Comparison of ENCODE assay signal across 8 cellular contexts in the genomic region with DNA sequence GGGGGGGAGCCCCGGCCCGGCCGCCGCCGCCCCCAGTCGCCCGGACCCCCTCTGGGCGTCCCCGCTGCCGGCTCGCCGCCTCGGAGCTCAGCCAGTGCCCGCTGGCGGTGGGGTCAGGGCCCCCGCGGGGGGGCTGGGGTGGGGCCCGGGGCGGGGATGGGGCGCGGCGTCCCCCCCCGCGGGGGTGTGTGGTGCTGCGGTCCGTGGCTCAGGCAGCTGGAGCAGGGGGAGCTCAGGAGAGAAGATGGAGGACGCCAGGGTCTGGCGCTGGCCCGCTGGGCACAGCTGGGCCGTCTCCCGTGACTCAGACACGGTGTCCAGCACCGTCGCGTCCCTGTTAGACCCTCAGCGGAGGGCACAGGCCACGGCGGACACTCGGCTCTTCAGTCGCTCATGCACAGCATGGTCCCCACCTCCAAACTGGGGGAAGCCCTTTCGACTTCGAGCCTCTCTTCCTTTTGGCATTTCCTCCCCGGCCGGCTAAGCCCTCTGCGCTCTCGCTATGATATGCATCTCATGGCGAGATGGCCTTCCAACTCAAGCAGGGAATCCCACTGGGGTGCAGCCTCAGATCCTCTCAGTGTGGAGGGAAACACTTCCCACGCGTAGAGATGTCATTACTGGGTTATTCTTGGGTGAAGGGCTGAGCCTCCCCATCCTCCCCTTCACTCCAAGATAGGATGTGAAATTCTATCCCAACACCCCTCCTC. TPM values are rescaled to one million over a fixed set of nuclear protein-coding genes. Genes with fewer than 3 reads are reported as not detected.
DNase-seq lines count a peak whose midpoint lies in the region; ATAC-seq, FAIRE-seq and TF ChIP-seq lines count a peak whose summit lies in the region.

No MANE protein-coding gene starts in this region.

- H3K9me1 ChIP-seq in endothelial cell of umbilical vein (replicated peaks; ENCODE audit: control insufficient read depth, extremely low read depth, insufficient read depth, low read length), result no peaks in the 10 kb centered on the region

- H3K27ac ChIP-seq in endothelial cell of umbilical vein (ENCODE audit: insufficient read depth, low read depth, low read length) (peak overlapping the region; percentile 49), mesodermal cell (ENCODE audit: low read depth, low read length, severe bottlenecking) (peak overlapping the region; percentile 95)

- CTCF ChIA-PET in endothelial cell of umbilical vein (lab: Charles Lee), result interaction anchor here (1.0 to 15.8 kb wide), 4 partner anchors 11 to 132 kb away, joined by 3 to 584 read pairs (median 20); a partner anchor contains a TSS

- DNase-seq in AG10803 (ENCODE audit: low read depth) (peak; percentile 69), NCI-H2227 treated with DMSO at 0.1 percent for 48 hours (lab: John Stamatoyannopoulos, UW) (peak; percentile 55), endothelial cell of umbilical vein (ENCODE audit: low read depth, low spot score) (peak; percentile 69)
- peak; percentile 56 to 72 for DNase-seq in activated CD4-positive, alpha-beta T cell treated with anti-CD3 and anti-CD28 coated beads for 4 hours
- peak; percentile 72 for DNase-seq in stimulated activated naive CD4-positive, alpha-beta T cell treated with Interleukin-2 at 50 U/mL for 16 hours (lab: John Stamatoyannopoulos, UW)

- no peaks in the 10 kb centered on the region for H4K20me1 ChIP-seq in endothelial cell of umbilical vein (replicated peaks; ENCODE audit: control insufficient read depth, extremely low read depth, insufficient read depth, low read length)

- 2 to 4% methylated on average over 19 to 34 of the region's 49 CpGs for WGBS in mesodermal cell (ENCODE audit: insufficient coverage in 2 of 2), 2 experiments

- peak; percentile 86 for TF ChIP-seq POLR2A in endothelial cell of umbilical vein (IDR thresholded peaks at IDR 0.05; ENCODE audit: low read depth, low read length)

- FAIRE-seq in endothelial cell of umbilical vein (lab: Jason Lieb, UNC), result no peak

- H3K4me1 ChIP-seq in endothelial cell of umbilical vein (ENCODE audit: control insufficient read depth, extremely low read depth, insufficient read depth, low read length), result peaks cover 50% of the 10 kb centered on the region
- H3K4me1 ChIP-seq in mesodermal cell (ENCODE audit: control insufficient read depth, insufficient read depth, low read length, poor library complexity, severe bottlenecking), result peaks cover 53% of the 10 kb centered on the region

- no peak for TF ChIP-seq CTCF in AG10803 (conservative IDR thresholded peaks at IDR 0.05; ENCODE audit: low read length)
- TF ChIP-seq CTCF in endothelial cell of umbilical vein (IDR thresholded peaks at IDR 0.05; ENCODE audit: extremely low read depth in 1 of 2, insufficient read depth in 1 of 2, low read depth in 1 of 2, low read length in 2 of 2), result no peak

- H2AFZ ChIP-seq in endothelial cell of umbilical vein (ENCODE audit: low read depth, low read length), result peak overlapping the region; percentile 55

- H3K9me3 ChIP-seq in endothelial cell of umbilical vein (replicated peaks; ENCODE audit: control insufficient read depth, insufficient read depth, low read length), result no peaks in the 10 kb centered on the region
- no peaks in the 10 kb centered on the region for H3K9me3 ChIP-seq in mesodermal cell (ENCODE audit: control insufficient read depth, low read length)

- no peaks in the 10 kb centered on the region for H3K27me3 ChIP-seq in endothelial cell of umbilical vein (ENCODE audit: control insufficient read depth in 2 of 2, insufficient read depth in 2 of 2, low read length in 2 of 2)

- ATAC-seq in GM18858 (IDR thresholded peaks at IDR 0.05; ENCODE audit: unreplicated experiment) (peak; percentile 56), HG03025 (IDR thresholded peaks at IDR 0.05; ENCODE audit: low FRiP score, unreplicated experiment) (peak; percentile 69)

- BruUV-seq in endothelial cell of umbilical vein (replicated peaks; lab: Mats Ljungman, UMichigan), result TSS peak; percentile 26

- H3K4me2 ChIP-seq in endothelial cell of umbilical vein (ENCODE audit: insufficient read depth, low read length), result peak overlapping the region; percentile 38

- POLR2A ChIA-PET in endothelial cell of umbilical vein (lab: Charles Lee), result interaction anchor here (1.0 to 2.9 kb wide), 3 partner anchors 18 to 114 kb away, joined by 4 to 13 read pairs (median 4); a partner anchor contains a TSS

- no peaks in the 10 kb centered on the region for H3K36me3 ChIP-seq in endothelial cell of umbilical vein (ENCODE audit: control insufficient read depth in 2 of 2, extremely low read depth in 1 of 2, insufficient read depth in 2 of 2, low read length in 2 of 2)
- peaks cover 18% of the 10 kb centered on the region for H3K36me3 ChIP-seq in mesodermal cell (ENCODE audit: control insufficient read depth, insufficient read depth, low read length)

- intact Hi-C loops in endothelial cell of umbilical vein (cut with micrococcal nuclease), result loop anchor here (1.0 kb wide), 2 partner anchors 96 to 138 kb away; a partner anchor contains a TSS

- H3K79me2 ChIP-seq in endothelial cell of umbilical vein (ENCODE audit: control insufficient read depth, insufficient read depth, low read length), result peaks cover 41% of the 10 kb centered on the region

- peak overlapping the region; percentile 97 for H3K9ac ChIP-seq in endothelial cell of umbilical vein (replicated peaks; ENCODE audit: extremely low read depth, insufficient read depth, low read length)

- dilution Hi-C loops in endothelial cell of umbilical vein (cut with MboI; ENCODE audit: extremely low pct_ligation_motif_present, low sequenced_read_pairs), result loop anchor here (25.0 kb wide), 1 partner anchor 126 kb away; a partner anchor contains a TSS

- H3K4me3 ChIP-seq in AG10803 (ENCODE audit: low read length), result peak overlapping the region; percentile 72
- H3K4me3 ChIP-seq in endothelial cell of umbilical vein (replicated peaks in 1 of 3; ENCODE audit: insufficient read depth in 1 of 3, low read depth in 1 of 3, low read length in 3 of 3), result peak overlapping the region in 2 of 3 experiments; percentile 41 to 86
- H3K4me3 ChIP-seq in mesodermal cell (ENCODE audit: extremely low read depth, insufficient read depth, low read length, poor library complexity, severe bottlenecking), result peak overlapping the region; percentile 82

TF ChIP-seq in endothelial cell of umbilical vein, 7 proteins besides CTCF, POLR2A, EP300 and RAD21:
- no peak for TF ChIP-seq JUN (IDR thresholded peaks at IDR 0.05; ENCODE audit: borderline replicate concordance, insufficient read depth, insufficient read length, low read depth)
- no peak for TF ChIP-seq FOS (IDR thresholded peaks at IDR 0.05; ENCODE audit: borderline replicate concordance, insufficient read depth, low read length)
- peak; percentile 89 for TF ChIP-seq POLR2AphosphoS5 (IDR thresholded peaks at IDR 0.05; ENCODE audit: insufficient read depth, low read depth, low read length)
- TF ChIP-seq EZH2 (IDR thresholded peaks at IDR 0.05; ENCODE audit: borderline replicate concordance, low read depth, low read length, severe bottlenecking), result no peak
- peak; percentile 17 for TF ChIP-seq GATA2 (IDR thresholded peaks at IDR 0.05; ENCODE audit: insufficient read depth, insufficient read length, low read depth, low read length)
- no peak for TF ChIP-seq MYC (IDR thresholded peaks at IDR 0.05; ENCODE audit: low read depth, low read length)
TF ChIP-seq in endothelial cell of umbilical vein: peak in this region for 2.

RNA-seq across cellular contexts. Expression of a gene that starts 0.4 kb away (rescaled TPM):
- total RNA-seq in endothelial cell of umbilical vein, result 58.2 and 59.0 TPM in 2 replicates
- polyA plus RNA-seq in endothelial cell of umbilical vein, result 26.9 and 27.8 TPM in 2 replicates
- 27.0 and 28.4 TPM in 2 replicates for polyA plus RNA-seq in endothelial cell of umbilical vein (2011; cell fraction: cytosol; rRNA removed)
- polyA plus RNA-seq in endothelial cell of umbilical vein (2011; cell fraction: nucleus; rRNA removed), result 31.4 and 38.2 TPM in 2 replicates
- polyA plus RNA-seq in endothelial cell of umbilical vein (2012), result 37.4 and 43.1 TPM in 2 replicates
- polyA minus RNA-seq in endothelial cell of umbilical vein, result 57.0 and 59.8 TPM in 2 replicates
- polyA minus RNA-seq in endothelial cell of umbilical vein (2011; cell fraction: cytosol; rRNA and poly(A)+ RNA removed), result 31.0 TPM
- 30.9 and 35.3 TPM in 2 replicates for polyA minus RNA-seq in endothelial cell of umbilical vein (2011; cell fraction: nucleus; rRNA and poly(A)+ RNA removed)
- 80.2 TPM for polyA plus RNA-seq in mesodermal cell (2013, experiment 1 of 2)
- polyA plus RNA-seq in mesodermal cell (2013, experiment 2 of 2), result 79.5 TPM

RNA-seq across cellular contexts. Expression of a gene that starts 18.6 kb away (rescaled TPM):
- total RNA-seq in endothelial cell of umbilical vein, result 309 and 316 TPM in 2 replicates
- 133 and 147 TPM in 2 replicates for polyA plus RNA-seq in endothelial cell of umbilical vein
- 128 and 129 TPM in 2 replicates for polyA plus RNA-seq in endothelial cell of umbilical vein (2011; cell fraction: cytosol; rRNA removed)
- polyA plus RNA-seq in endothelial cell of umbilical vein (2011; cell fraction: nucleus; rRNA removed), result 353 and 457 TPM in 2 replicates
- 229 and 250 TPM in 2 replicates for polyA plus RNA-seq in endothelial cell of umbilical vein (2012)
- polyA minus RNA-seq in endothelial cell of umbilical vein, result 482 and 618 TPM in 2 replicates
- polyA minus RNA-seq in endothelial cell of umbilical vein (2011; cell fraction: cytosol; rRNA and poly(A)+ RNA removed), result 249 TPM
- 376 and 579 TPM in 2 replicates for polyA minus RNA-seq in endothelial cell of umbilical vein (2011; cell fraction: nucleus; rRNA and poly(A)+ RNA removed)
- polyA plus RNA-seq in mesodermal cell (2013, experiment 1 of 2), result 134 TPM
- 130 TPM for polyA plus RNA-seq in mesodermal cell (2013, experiment 2 of 2)

RNA-seq across cellular contexts. Expression of a gene that starts 33.2 kb away (rescaled TPM):
- 27.7 and 28.5 TPM in 2 replicates for total RNA-seq in endothelial cell of umbilical vein
- 15.8 and 16.5 TPM in 2 replicates for polyA plus RNA-seq in endothelial cell of umbilical vein
- polyA plus RNA-seq in endothelial cell of umbilical vein (2011; cell fraction: cytosol; rRNA removed), result 17.2 and 18.8 TPM in 2 replicates
- polyA plus RNA-seq in endothelial cell of umbilical vein (2011; cell fraction: nucleus; rRNA removed), result 47.0 and 57.2 TPM in 2 replicates
- polyA plus RNA-seq in endothelial cell of umbilical vein (2012), result 17.5 and 21.4 TPM in 2 replicates
- 13.2 and 16.3 TPM in 2 replicates for polyA minus RNA-seq in endothelial cell of umbilical vein
- polyA minus RNA-seq in endothelial cell of umbilical vein (2011; cell fraction: cytosol; rRNA and poly(A)+ RNA removed), result 1.1 TPM
- 11.7 and 18.9 TPM in 2 replicates for polyA minus RNA-seq in endothelial cell of umbilical vein (2011; cell fraction: nucleus; rRNA and poly(A)+ RNA removed)
- polyA plus RNA-seq in mesodermal cell (2013, experiment 1 of 2), result 17.0 TPM
- 17.3 TPM for polyA plus RNA-seq in mesodermal cell (2013, experiment 2 of 2)

Comparison
In these comparisons a context has a peak if more than half of its experiments do, and no peak if none do; other contexts are left out.
1. Peak in every context shown above with its lines: DNase-seq, ATAC-seq, H3K4me3 ChIP-seq and H3K27ac ChIP-seq.